18 cellular contexts compared by ENCODE assay signal in the genomic region with DNA sequence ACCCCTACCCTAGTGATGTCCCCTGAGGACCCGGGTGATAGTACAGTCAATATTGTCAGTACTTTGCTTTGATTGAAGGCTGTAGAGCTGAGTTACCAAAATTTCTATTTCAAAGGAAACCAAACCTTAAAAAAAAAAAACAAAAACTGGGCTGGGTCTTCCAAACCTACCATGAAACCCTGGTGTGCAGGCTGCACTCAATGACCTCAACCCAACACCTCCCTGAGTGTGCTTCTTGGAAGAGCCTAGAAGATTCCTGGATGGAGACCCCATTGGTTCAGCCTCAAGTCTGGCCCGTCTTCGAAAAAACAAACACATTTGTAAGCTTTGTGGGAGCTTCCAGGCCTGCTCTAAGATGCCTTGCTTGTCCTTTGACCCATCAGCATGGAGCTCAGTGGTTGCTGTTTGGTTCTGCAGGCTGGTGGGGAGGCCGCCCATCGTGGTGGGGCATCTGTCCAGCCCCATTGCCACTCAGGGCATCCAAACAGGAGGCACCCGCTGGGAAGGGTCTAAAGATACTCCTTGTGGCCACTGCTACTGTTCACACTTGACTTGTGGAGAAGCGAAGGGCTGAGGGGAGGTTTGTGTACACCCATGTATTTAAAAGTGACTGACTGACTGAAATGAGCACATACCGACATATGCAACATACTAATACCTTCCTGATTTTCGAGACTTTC.
"Had no signal": no experiment of that assay in that cellular context is flagged by ENCODE, and none has a peak within 500 bp of the region (broad histone marks: within the 10 kb centered on the region; RNA-seq: fewer than 3 reads in every experiment).

No MANE protein-coding gene starts in this region.

- H3K4me3 ChIP-seq: heart right ventricle, left ventricle myocardium inferior, mucosa of descending colon, vagina had no signal

- ATAC-seq: activated CD8-positive, alpha-beta T cell treated with anti-CD3 and anti-CD28 coated beads, Interleukin-2, amount 10 ng/mL, durations not matched to agents 7 days and 5 days; esophagus mucosa; mucosa of descending colon; naive thymus-derived CD8-positive, alpha-beta T cell had no signal

- H3K27ac ChIP-seq: left ventricle myocardium inferior, neutrophil, vagina had no signal

- H3K9me3 ChIP-seq: heart right ventricle, left ventricle myocardium inferior, mucosa of descending colon, neutrophil, vagina had no signal

- FAIRE-seq: bronchial epithelial cell, colon had no signal

- DNase-seq: activated CD4-positive, alpha-beta T cell treated with anti-CD3 and anti-CD28 coated beads, Interleukin-2, amount 10 ng/mL, durations not matched to agents 7 days and 5 days; activated CD8-positive, alpha-beta T cell treated with anti-CD3 and anti-CD28 coated beads, Interleukin-2, amount 10 ng/mL, durations not matched to agents 7 days and 5 days; activated naive CD4-positive, alpha-beta T cell treated with Interleukin-2 at 50 U/mL for 16 hours; activated naive CD8-positive, alpha-beta T cell treated with anti-CD3 and anti-CD28 coated beads, Interleukin-2, amount 10 ng/mL, durations not matched to agents 7 days and 5 days; activated T-cell treated with anti-CD3 and anti-CD28 coated beads, Interleukin-2, amount 50 U/mL, for 24 hours; heart right ventricle; left ventricle myocardium inferior; mucosa of descending colon; naive thymus-derived CD8-positive, alpha-beta T cell; stimulated activated CD4-positive, alpha-beta T cell treated with anti-CD3 and anti-CD28 coated beads, Interleukin-12 subunit alpha, Interleukin-12 subunit beta, amount 100 ng/mL, for 4 hours; stimulated activated CD4-positive, alpha-beta T cell treated with anti-CD3 and anti-CD28 coated beads, Interleukin-1b, Interleukin-23, amount 100 ng/mL, for 48 hours; stimulated activated naive CD4-positive, alpha-beta T cell treated with Interleukin-2 at 50 U/mL for 16 hours; trophoblast cell had no signal

- H3K27me3 ChIP-seq: heart right ventricle, neutrophil, vagina had no signal
